Comparison of ENCODE assay signal across 1 cellular context in the genomic region with DNA sequence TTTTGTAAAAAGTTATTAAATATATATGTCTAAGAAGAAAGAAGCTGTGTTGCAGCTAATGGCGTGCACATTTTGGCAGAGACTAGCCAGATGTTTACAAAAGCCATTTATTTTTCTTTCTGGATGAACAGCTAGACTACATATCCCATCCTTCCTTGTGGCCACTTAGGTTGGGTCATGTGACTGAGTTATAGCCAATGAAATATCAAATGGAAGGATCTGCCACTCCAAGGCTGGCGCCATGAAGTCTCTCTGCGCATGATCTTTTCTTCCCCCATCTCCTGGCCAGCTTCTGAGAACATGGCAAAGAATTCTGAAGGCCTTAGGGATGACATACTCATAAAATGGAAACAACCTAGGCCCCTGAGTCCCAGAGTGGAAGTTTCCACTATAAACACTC.
A peak's percentile ranks its signal among the peaks of the same experiment; 100 is the strongest.
TF ChIP-seq lines count a peak whose summit lies in the region.

No MANE protein-coding gene starts in this region.

TF ChIP-seq in K562, 482 proteins besides CTCF, POLR2A, EP300 and RAD21 (continued from another document and continues in another):
- TF ChIP-seq, protein P1, sequence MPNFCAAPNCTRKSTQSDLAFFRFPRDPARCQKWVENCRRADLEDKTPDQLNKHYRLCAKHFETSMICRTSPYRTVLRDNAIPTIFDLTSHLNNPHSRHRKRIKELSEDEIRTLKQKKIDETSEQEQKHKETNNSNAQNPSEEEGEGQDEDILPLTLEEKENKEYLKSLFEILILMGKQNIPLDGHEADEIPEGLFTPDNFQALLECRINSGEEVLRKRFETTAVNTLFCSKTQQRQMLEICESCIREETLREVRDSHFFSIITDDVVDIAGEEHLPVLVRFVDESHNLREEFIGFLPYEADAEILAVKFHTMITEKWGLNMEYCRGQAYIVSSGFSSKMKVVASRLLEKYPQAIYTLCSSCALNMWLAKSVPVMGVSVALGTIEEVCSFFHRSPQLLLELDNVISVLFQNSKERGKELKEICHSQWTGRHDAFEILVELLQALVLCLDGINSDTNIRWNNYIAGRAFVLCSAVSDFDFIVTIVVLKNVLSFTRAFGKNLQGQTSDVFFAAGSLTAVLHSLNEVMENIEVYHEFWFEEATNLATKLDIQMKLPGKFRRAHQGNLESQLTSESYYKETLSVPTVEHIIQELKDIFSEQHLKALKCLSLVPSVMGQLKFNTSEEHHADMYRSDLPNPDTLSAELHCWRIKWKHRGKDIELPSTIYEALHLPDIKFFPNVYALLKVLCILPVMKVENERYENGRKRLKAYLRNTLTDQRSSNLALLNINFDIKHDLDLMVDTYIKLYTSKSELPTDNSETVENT (CRISPR knock-in tag; IDR thresholded peaks at IDR 0.05) = no peak
- TF ChIP-seq ZNF695 (CRISPR knock-in tag; IDR thresholded peaks at IDR 0.05) (no peak), ZNF212 (CRISPR knock-in tag; IDR thresholded peaks at IDR 0.05) (no peak), ZNF408 (CRISPR knock-in tag; IDR thresholded peaks at IDR 0.05; ENCODE audit: low read depth) (no peak), HDAC2 (IDR thresholded peaks at IDR 0.05) (no peak), XRCC4 (IDR thresholded peaks at IDR 0.05; ENCODE audit: extremely low read depth, insufficient read depth, insufficient read length) (no peak), ELF1 (tag; IDR thresholded peaks at IDR 0.05) (0 out of 2 replicates have a peak, but pooled peaks have one; percentile 21), HCFC1 (IDR thresholded peaks at IDR 0.05; ENCODE audit: low read depth, low read length) (peak; percentile 68), EWSR1 (IDR thresholded peaks at IDR 0.05; ENCODE audit: borderline replicate concordance, low read depth, partially characterized antibody) (no peak), BCOR (IDR thresholded peaks at IDR 0.05) (no peak), BRD4 (IDR thresholded peaks at IDR 0.05) (no peak), NONO (IDR thresholded peaks at IDR 0.05; ENCODE audit: low read depth in 2 of 2, low read length in 1 of 2) (no peak), HIVEP1 (CRISPR knock-in tag; IDR thresholded peaks at IDR 0.05) (no peak), ZFP36 (IDR thresholded peaks at IDR 0.05; ENCODE audit: low read depth, low read length, partially characterized antibody) (no peak), BHLHE40 (IDR thresholded peaks at IDR 0.05; ENCODE audit: low read length) (no peak), ZKSCAN8 (CRISPR knock-in tag; IDR thresholded peaks at IDR 0.05) (no peak), MECOM (CRISPR knock-in tag; IDR thresholded peaks at IDR 0.05) (no peak), ELF4 (CRISPR knock-in tag; IDR thresholded peaks at IDR 0.05) (no peak), FOXA1 (IDR thresholded peaks at IDR 0.05; ENCODE audit: borderline replicate concordance) (no peak), FOS (IDR thresholded peaks at IDR 0.05; ENCODE audit: extremely low read depth, insufficient read length) (peak; percentile 30), FOXP1 (CRISPR knock-in tag; IDR thresholded peaks at IDR 0.05) (no peak), NFE2L1 (tag; IDR thresholded peaks at IDR 0.05; ENCODE audit: borderline replicate concordance, low read depth) (no peak), TGIF2 (CRISPR knock-in tag; IDR thresholded peaks at IDR 0.05) (no peak), DPF2 (IDR thresholded peaks at IDR 0.05) (no peak), NFYB (IDR thresholded peaks at IDR 0.05; ENCODE audit: extremely low read depth, insufficient read length) (peak; percentile 56), NR2C1 (IDR thresholded peaks at IDR 0.05) (no peak), NR2C1 (tag; IDR thresholded peaks at IDR 0.05) (no peak), FOXM1 (IDR thresholded peaks at IDR 0.05; ENCODE audit: low read depth) (no peak), FOXM1 (CRISPR knock-in tag; IDR thresholded peaks at IDR 0.05; ENCODE audit: low read depth) (no peak), PTRF (tag; IDR thresholded peaks at IDR 0.05) (no peak), PHTF2 (CRISPR knock-in tag; IDR thresholded peaks at IDR 0.05) (no peak), KLF16 (IDR thresholded peaks at IDR 0.05) (no peak), FIP1L1 (IDR thresholded peaks at IDR 0.05; ENCODE audit: low read depth, low read length, poor library complexity, severe bottlenecking) (no peak), MEF2D (tag; conservative IDR thresholded peaks at IDR 0.05; ENCODE audit: low read depth) (no peak), NR3C1 (CRISPR knock-in tag; IDR thresholded peaks at IDR 0.05) (no peak), ZNF134 (CRISPR knock-in tag; conservative IDR thresholded peaks at IDR 0.05) (no peak), GABPA (tag; conservative IDR thresholded peaks at IDR 0.05; ENCODE audit: low read depth) (no peak), ILF3 (IDR thresholded peaks at IDR 0.05; ENCODE audit: borderline replicate concordance) (no peak), RAD51 (IDR thresholded peaks at IDR 0.05; ENCODE audit: borderline replicate concordance, low read depth) (peak; percentile 76), CHD1 (IDR thresholded peaks at IDR 0.05; ENCODE audit: low read length) (no peak), ZNF124 (CRISPR knock-in tag; IDR thresholded peaks at IDR 0.05) (no peak)
- TF ChIP-seq, protein P2, sequence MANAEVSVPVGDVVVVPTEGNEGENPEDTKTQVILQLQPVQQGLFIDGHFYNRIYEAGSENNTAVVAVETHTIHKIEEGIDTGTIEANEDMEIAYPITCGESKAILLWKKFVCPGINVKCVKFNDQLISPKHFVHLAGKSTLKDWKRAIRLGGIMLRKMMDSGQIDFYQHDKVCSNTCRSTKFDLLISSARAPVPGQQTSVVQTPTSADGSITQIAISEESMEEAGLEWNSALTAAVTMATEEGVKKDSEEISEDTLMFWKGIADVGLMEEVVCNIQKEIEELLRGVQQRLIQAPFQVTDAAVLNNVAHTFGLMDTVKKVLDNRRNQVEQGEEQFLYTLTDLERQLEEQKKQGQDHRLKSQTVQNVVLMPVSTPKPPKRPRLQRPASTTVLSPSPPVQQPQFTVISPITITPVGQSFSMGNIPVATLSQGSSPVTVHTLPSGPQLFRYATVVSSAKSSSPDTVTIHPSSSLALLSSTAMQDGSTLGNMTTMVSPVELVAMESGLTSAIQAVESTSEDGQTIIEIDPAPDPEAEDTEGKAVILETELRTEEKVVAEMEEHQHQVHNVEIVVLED (CRISPR knock-in tag; IDR thresholded peaks at IDR 0.05) = no peak
- TF ChIP-seq, protein P3, sequence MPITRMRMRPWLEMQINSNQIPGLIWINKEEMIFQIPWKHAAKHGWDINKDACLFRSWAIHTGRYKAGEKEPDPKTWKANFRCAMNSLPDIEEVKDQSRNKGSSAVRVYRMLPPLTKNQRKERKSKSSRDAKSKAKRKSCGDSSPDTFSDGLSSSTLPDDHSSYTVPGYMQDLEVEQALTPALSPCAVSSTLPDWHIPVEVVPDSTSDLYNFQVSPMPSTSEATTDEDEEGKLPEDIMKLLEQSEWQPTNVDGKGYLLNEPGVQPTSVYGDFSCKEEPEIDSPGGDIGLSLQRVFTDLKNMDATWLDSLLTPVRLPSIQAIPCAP (CRISPR knock-in tag; IDR thresholded peaks at IDR 0.05; ENCODE audit: borderline replicate concordance) = no peak
- TF ChIP-seq, protein P4, sequence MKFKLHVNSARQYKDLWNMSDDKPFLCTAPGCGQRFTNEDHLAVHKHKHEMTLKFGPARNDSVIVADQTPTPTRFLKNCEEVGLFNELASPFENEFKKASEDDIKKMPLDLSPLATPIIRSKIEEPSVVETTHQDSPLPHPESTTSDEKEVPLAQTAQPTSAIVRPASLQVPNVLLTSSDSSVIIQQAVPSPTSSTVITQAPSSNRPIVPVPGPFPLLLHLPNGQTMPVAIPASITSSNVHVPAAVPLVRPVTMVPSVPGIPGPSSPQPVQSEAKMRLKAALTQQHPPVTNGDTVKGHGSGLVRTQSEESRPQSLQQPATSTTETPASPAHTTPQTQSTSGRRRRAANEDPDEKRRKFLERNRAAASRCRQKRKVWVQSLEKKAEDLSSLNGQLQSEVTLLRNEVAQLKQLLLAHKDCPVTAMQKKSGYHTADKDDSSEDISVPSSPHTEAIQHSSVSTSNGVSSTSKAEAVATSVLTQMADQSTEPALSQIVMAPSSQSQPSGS (CRISPR knock-in tag; IDR thresholded peaks at IDR 0.05) = no peak
- TF ChIP-seq, protein P5, sequence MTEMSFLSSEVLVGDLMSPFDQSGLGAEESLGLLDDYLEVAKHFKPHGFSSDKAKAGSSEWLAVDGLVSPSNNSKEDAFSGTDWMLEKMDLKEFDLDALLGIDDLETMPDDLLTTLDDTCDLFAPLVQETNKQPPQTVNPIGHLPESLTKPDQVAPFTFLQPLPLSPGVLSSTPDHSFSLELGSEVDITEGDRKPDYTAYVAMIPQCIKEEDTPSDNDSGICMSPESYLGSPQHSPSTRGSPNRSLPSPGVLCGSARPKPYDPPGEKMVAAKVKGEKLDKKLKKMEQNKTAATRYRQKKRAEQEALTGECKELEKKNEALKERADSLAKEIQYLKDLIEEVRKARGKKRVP (CRISPR knock-in tag; IDR thresholded peaks at IDR 0.05) = no peak
- TF ChIP-seq, protein P6, sequence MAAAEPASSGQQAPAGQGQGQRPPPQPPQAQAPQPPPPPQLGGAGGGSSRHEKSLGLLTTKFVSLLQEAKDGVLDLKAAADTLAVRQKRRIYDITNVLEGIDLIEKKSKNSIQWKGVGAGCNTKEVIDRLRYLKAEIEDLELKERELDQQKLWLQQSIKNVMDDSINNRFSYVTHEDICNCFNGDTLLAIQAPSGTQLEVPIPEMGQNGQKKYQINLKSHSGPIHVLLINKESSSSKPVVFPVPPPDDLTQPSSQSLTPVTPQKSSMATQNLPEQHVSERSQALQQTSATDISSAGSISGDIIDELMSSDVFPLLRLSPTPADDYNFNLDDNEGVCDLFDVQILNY (CRISPR knock-in tag; IDR thresholded peaks at IDR 0.05) = no peak
- TF ChIP-seq, protein P7, sequence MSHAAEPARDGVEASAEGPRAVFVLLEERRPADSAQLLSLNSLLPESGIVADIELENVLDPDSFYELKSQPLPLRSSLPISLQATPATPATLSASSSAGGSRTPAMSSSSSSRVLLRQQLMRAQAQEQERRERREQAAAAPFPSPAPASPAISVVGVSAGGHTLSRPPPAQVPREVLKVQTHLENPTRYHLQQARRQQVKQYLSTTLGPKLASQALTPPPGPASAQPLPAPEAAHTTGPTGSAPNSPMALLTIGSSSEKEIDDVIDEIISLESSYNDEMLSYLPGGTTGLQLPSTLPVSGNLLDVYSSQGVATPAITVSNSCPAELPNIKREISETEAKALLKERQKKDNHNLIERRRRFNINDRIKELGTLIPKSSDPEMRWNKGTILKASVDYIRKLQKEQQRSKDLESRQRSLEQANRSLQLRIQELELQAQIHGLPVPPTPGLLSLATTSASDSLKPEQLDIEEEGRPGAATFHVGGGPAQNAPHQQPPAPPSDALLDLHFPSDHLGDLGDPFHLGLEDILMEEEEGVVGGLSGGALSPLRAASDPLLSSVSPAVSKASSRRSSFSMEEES (CRISPR knock-in tag; IDR thresholded peaks at IDR 0.05) = peak; percentile 91
- TF ChIP-seq, protein P8, sequence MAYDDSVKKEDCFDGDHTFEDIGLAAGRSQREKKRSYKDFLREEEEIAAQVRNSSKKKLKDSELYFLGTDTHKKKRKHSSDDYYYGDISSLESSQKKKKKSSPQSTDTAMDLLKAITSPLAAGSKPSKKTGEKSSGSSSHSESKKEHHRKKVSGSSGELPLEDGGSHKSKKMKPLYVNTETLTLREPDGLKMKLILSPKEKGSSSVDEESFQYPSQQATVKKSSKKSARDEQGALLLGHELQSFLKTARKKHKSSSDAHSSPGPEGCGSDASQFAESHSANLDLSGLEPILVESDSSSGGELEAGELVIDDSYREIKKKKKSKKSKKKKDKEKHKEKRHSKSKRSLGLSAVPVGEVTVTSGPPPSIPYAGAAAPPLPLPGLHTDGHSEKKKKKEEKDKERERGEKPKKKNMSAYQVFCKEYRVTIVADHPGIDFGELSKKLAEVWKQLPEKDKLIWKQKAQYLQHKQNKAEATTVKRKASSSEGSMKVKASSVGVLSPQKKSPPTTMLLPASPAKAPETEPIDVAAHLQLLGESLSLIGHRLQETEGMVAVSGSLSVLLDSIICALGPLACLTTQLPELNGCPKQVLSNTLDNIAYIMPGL (CRISPR knock-in tag; IDR thresholded peaks at IDR 0.05) = no peak
- TF ChIP-seq, protein P9, sequence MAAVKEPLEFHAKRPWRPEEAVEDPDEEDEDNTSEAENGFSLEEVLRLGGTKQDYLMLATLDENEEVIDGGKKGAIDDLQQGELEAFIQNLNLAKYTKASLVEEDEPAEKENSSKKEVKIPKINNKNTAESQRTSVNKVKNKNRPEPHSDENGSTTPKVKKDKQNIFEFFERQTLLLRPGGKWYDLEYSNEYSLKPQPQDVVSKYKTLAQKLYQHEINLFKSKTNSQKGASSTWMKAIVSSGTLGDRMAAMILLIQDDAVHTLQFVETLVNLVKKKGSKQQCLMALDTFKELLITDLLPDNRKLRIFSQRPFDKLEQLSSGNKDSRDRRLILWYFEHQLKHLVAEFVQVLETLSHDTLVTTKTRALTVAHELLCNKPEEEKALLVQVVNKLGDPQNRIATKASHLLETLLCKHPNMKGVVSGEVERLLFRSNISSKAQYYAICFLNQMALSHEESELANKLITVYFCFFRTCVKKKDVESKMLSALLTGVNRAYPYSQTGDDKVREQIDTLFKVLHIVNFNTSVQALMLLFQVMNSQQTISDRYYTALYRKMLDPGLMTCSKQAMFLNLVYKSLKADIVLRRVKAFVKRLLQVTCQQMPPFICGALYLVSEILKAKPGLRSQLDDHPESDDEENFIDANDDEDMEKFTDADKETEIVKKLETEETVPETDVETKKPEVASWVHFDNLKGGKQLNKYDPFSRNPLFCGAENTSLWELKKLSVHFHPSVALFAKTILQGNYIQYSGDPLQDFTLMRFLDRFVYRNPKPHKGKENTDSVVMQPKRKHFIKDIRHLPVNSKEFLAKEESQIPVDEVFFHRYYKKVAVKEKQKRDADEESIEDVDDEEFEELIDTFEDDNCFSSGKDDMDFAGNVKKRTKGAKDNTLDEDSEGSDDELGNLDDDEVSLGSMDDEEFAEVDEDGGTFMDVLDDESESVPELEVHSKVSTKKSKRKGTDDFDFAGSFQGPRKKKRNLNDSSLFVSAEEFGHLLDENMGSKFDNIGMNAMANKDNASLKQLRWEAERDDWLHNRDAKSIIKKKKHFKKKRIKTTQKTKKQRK (IDR thresholded peaks at IDR 0.05; ENCODE audit: borderline replicate concordance, low read depth, low read length) = no peak
- TF ChIP-seq, protein P10, sequence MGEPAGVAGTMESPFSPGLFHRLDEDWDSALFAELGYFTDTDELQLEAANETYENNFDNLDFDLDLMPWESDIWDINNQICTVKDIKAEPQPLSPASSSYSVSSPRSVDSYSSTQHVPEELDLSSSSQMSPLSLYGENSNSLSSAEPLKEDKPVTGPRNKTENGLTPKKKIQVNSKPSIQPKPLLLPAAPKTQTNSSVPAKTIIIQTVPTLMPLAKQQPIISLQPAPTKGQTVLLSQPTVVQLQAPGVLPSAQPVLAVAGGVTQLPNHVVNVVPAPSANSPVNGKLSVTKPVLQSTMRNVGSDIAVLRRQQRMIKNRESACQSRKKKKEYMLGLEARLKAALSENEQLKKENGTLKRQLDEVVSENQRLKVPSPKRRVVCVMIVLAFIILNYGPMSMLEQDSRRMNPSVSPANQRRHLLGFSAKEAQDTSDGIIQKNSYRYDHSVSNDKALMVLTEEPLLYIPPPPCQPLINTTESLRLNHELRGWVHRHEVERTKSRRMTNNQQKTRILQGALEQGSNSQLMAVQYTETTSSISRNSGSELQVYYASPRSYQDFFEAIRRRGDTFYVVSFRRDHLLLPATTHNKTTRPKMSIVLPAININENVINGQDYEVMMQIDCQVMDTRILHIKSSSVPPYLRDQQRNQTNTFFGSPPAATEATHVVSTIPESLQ (CRISPR knock-in tag; IDR thresholded peaks at IDR 0.05) = no peak
